ENCODE assay signal across 8 cellular contexts in the genomic region with DNA sequence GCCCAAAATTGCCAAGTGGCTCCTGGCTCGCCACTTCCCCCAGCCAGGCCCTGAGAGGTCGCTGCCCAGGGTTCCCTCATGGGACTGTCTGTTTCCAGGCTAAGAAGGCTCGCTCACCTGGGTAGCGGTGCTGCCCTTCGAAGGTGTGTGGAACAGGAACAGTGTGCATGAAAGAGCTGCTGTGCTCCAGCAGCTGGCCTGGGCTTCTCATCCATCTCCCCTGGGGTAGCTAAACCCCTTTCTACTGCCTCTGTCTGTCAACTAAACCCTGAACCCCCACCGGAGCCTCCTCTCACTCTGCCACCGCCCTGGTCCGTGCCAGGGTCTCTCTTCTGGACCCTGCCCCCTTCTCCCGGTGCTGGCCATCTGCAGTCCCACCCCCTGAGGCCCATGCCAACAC.
"Had no signal": no experiment of that assay in that cellular context is flagged by ENCODE, and none has a peak within 500 bp of the region (broad histone marks: within the 10 kb centered on the region; RNA-seq: fewer than 3 reads in every experiment).

No MANE protein-coding gene starts in this region.

- ATAC-seq: HCT116, HepG2 had no signal

- DNase-seq: GM23248, GOT3, H7, HFFc6 had no signal

- H3K4me1 ChIP-seq: HAP-1 had no signal

- H3K27ac ChIP-seq: GM23248, HL-60 had no signal

- H3K9me3 ChIP-seq: HAP-1 had no signal

- H3K36me3 ChIP-seq: HAP-1 had no signal

- H3K9ac ChIP-seq: GM23248 had no signal

- H3K4me3 ChIP-seq: GM23248, HAP-1 had no signal

- H2AFZ ChIP-seq: GM23248 had no signal
